2 cellular contexts compared by ENCODE assay signal in genomic region chr16:54245788-54246453, GRCh38.
TF ChIP-seq lines count a peak whose summit lies in the region.

No MANE protein-coding gene starts in this region.

TF ChIP-seq in HepG2, 621 proteins besides CTCF, POLR2A, EP300 and RAD21:
- TF ChIP-seq IKZF1 (IDR thresholded peaks at IDR 0.05) (peak; percentile 56; the same call in 1 of the 2 replicates), JUNB (CRISPR knock-in tag; IDR thresholded peaks at IDR 0.05; ENCODE audit: borderline replicate concordance) (0 out of 2 replicates have a peak, but pooled peaks have one; percentile 16), HNRNPH1 (optimal IDR thresholded peaks at IDR 0.05; ENCODE audit: low read depth, low read length) (no peak), RXRA (CRISPR knock-in tag; IDR thresholded peaks at IDR 0.05) (no peak), ZSCAN31 (CRISPR knock-in tag; IDR thresholded peaks at IDR 0.05; ENCODE audit: low read depth) (no peak), CC2D1A (CRISPR knock-in tag; IDR thresholded peaks at IDR 0.05) (no peak), ZNF251 (CRISPR knock-in tag; IDR thresholded peaks at IDR 0.05) (no peak), NBN (conservative IDR thresholded peaks at IDR 0.05) (0 out of 2 replicates have a peak, but pooled peaks have one; percentile 80), ZNF747 (CRISPR knock-in tag; IDR thresholded peaks at IDR 0.05; ENCODE audit: borderline replicate concordance) (no peak), ZNF33A (CRISPR knock-in tag; IDR thresholded peaks at IDR 0.05; ENCODE audit: borderline replicate concordance) (no peak), ZNF570 (CRISPR knock-in tag; IDR thresholded peaks at IDR 0.05; ENCODE audit: borderline replicate concordance) (no peak), ZNF331 (CRISPR knock-in tag; IDR thresholded peaks at IDR 0.05) (no peak), ZBTB44 (CRISPR knock-in tag; IDR thresholded peaks at IDR 0.05) (no peak), ZNF136 (CRISPR knock-in tag; IDR thresholded peaks at IDR 0.05; ENCODE audit: low read depth) (no peak), CREBL2 (CRISPR knock-in tag; IDR thresholded peaks at IDR 0.05; ENCODE audit: borderline replicate concordance) (no peak), ZNF549 (CRISPR knock-in tag; IDR thresholded peaks at IDR 0.05) (no peak), ZSCAN25 (CRISPR knock-in tag; IDR thresholded peaks at IDR 0.05) (no peak), ZNF800 (CRISPR knock-in tag; IDR thresholded peaks at IDR 0.05) (no peak), SMAD1 (CRISPR knock-in tag; IDR thresholded peaks at IDR 0.05; ENCODE audit: borderline replicate concordance, low read depth) (no peak), TFAP4 (IDR thresholded peaks at IDR 0.05; ENCODE audit: borderline replicate concordance, low read depth) (no peak), MTA3 (CRISPR knock-in tag; IDR thresholded peaks at IDR 0.05) (no peak), NFYB (CRISPR knock-in tag; IDR thresholded peaks at IDR 0.05) (0 out of 2 replicates have a peak, but pooled peaks have one; percentile 20), SRSF1 (optimal IDR thresholded peaks at IDR 0.05; ENCODE audit: low read depth, low read length) (no peak), TCF7 (IDR thresholded peaks at IDR 0.05; ENCODE audit: low read depth) (no peak), ZNF788 (CRISPR knock-in tag; IDR thresholded peaks at IDR 0.05; ENCODE audit: borderline replicate concordance) (no peak), MATR3 (CRISPR knock-in tag; IDR thresholded peaks at IDR 0.05) (no peak), NFYC (CRISPR knock-in tag; IDR thresholded peaks at IDR 0.05) (peak; percentile 35; the same call in 1 of the 2 replicates), ATM (IDR thresholded peaks at IDR 0.05; ENCODE audit: borderline replicate concordance) (peak; percentile 28; the same call in 1 of the 2 replicates), ZNF780A (CRISPR knock-in tag; IDR thresholded peaks at IDR 0.05) (no peak), CBX5 (CRISPR knock-in tag; IDR thresholded peaks at IDR 0.05; ENCODE audit: borderline replicate concordance) (no peak), ZNF382 (CRISPR knock-in tag; IDR thresholded peaks at IDR 0.05; ENCODE audit: borderline replicate concordance) (no peak), TCF7L2 (IDR thresholded peaks at IDR 0.05; ENCODE audit: low read depth, low read length) (no peak), CENPBD1 (CRISPR knock-in tag; IDR thresholded peaks at IDR 0.05; ENCODE audit: borderline replicate concordance, low read depth) (no peak)
TF ChIP-seq in HepG2: peak in this region for 6.

TF ChIP-seq in H1, 55 proteins besides CTCF, POLR2A, EP300 and RAD21:
- TF ChIP-seq E2F6 (IDR thresholded peaks at IDR 0.05) (no peak), TAF7 (optimal IDR thresholded peaks at IDR 0.05; ENCODE audit: borderline replicate concordance, low read depth, low read length) (no peak), ZNF274 (IDR thresholded peaks at IDR 0.05; ENCODE audit: borderline replicate concordance, extremely low read depth, low read length) (no peak), CHD7 (IDR thresholded peaks at IDR 0.05; ENCODE audit: insufficient replicate concordance, low read length) (no peak), TBP (IDR thresholded peaks at IDR 0.05; ENCODE audit: low read depth, low read length) (no peak), ATF2 (IDR thresholded peaks at IDR 0.05; ENCODE audit: low read length) (no peak), HDAC6 (IDR thresholded peaks at IDR 0.05; ENCODE audit: low read depth, low read length) (no peak), SP2 (IDR thresholded peaks at IDR 0.05; ENCODE audit: low read length) (no peak), GABPA (IDR thresholded peaks at IDR 0.05; ENCODE audit: borderline replicate concordance, insufficient read depth, low read length) (no peak), BRCA1 (IDR thresholded peaks at IDR 0.05; ENCODE audit: low read depth, low read length) (no peak), USF2 (IDR thresholded peaks at IDR 0.05; ENCODE audit: low read length) (no peak), CREB1 (IDR thresholded peaks at IDR 0.05) (no peak), FOSL1 (IDR thresholded peaks at IDR 0.05; ENCODE audit: insufficient read depth, low read depth, low read length) (no peak), SAP30 (IDR thresholded peaks at IDR 0.05; ENCODE audit: insufficient read depth, insufficient replicate concordance, low read length) (no peak), CEBPB (IDR thresholded peaks at IDR 0.05; ENCODE audit: low read depth, low read length) (no peak), SRF (IDR thresholded peaks at IDR 0.05; ENCODE audit: low read depth, low read length) (no peak), YY1 (IDR thresholded peaks at IDR 0.05; ENCODE audit: low read depth, low read length) (no peak), KDM5A (IDR thresholded peaks at IDR 0.05; ENCODE audit: low read length) (no peak), CBX5 (IDR thresholded peaks at IDR 0.05; ENCODE audit: low read depth, low read length) (no peak), CBX8 (IDR thresholded peaks at IDR 0.05; ENCODE audit: borderline replicate concordance, low read depth, low read length) (no peak)
TF ChIP-seq in H1: peak in this region for 0.
